Comparison of ENCODE assay signal across 20 cellular contexts in genomic region chr3:149282836-149283235, GRCh38. TPM values are rescaled to one million over a fixed set of nuclear protein-coding genes. Genes with fewer than 3 reads are reported as not detected.
"Had no signal": no experiment of that assay in that cellular context is flagged by ENCODE, and none has a peak within 500 bp of the region (broad histone marks: within the 10 kb centered on the region; RNA-seq: fewer than 3 reads in every experiment).

No MANE protein-coding gene starts in this region.

- H3K27ac Mint-ChIP-seq: natural killer cell, neural progenitor cell had no signal

- H3K4me3 ChIP-seq: colonic mucosa, heart right ventricle, neural progenitor cell, ovary, stomach, thoracic aorta, transverse colon had no signal

- H3K36me3 ChIP-seq: colonic mucosa, heart right ventricle, neural progenitor cell, ovary, stomach, thoracic aorta, transverse colon had no signal

- H3K4me1 ChIP-seq: colonic mucosa, neural progenitor cell had no signal

- H3K4me1 Mint-ChIP-seq: neural progenitor cell had no signal

- ATAC-seq: heart right ventricle, left lobe of liver, natural killer cell, right cardiac atrium had no signal

- H3K9ac ChIP-seq: neural progenitor cell had no signal

- H2AFZ ChIP-seq: neural progenitor cell had no signal

- H3K9me3 ChIP-seq: colonic mucosa, heart right ventricle, ovary, stomach, thoracic aorta, transverse colon had no signal

- H3K4me2 ChIP-seq: neural progenitor cell had no signal

- FAIRE-seq: small intestine had no signal

- H3K27ac ChIP-seq: colonic mucosa, heart right ventricle, neural progenitor cell, ovary, thoracic aorta, transverse colon had no signal

- H3K4me3 Mint-ChIP-seq: natural killer cell, neural progenitor cell had no signal

- H3K36me3 Mint-ChIP-seq: natural killer cell had no signal

- H3K9me3 Mint-ChIP-seq: natural killer cell had no signal

- H3K27me3 ChIP-seq: colonic mucosa, heart right ventricle, neural progenitor cell, ovary, stomach, transverse colon had no signal

- DNase-seq: colonic mucosa; dermis blood vessel endothelial cell; foreskin melanocyte; heart right ventricle; hypothalamus; islet precursor cell; mammary epithelial cell; natural killer cell; nucleus accumbens; ovary; right cardiac atrium; small intestine; stimulated activated CD4-positive, alpha-beta T cell treated with anti-CD3 and anti-CD28 coated beads, Interleukin-12 subunit alpha, Interleukin-12 subunit beta, amount 100 ng/mL, for 4 hours; stimulated activated naive CD4-positive, alpha-beta T cell; stomach; substantia nigra; transverse colon had no signal

RNA-seq across cellular contexts. Expression of gene TM4SF18, which starts 50.6 kb away (rescaled TPM):
- total RNA-seq: mammary epithelial cell, natural killer cell had no signal
- polyA plus RNA-seq: mammary epithelial cell had no signal
